Comparison of ENCODE assay signal across 8 cellular contexts in genomic region chr2:160970052-160970846, GRCh38.
A peak's percentile ranks its signal among the peaks of the same experiment; 100 is the strongest.
DNase-seq lines count a peak whose midpoint lies in the region; ATAC-seq, FAIRE-seq and TF ChIP-seq lines count a peak whose summit lies in the region.

No MANE protein-coding gene starts in this region.

- peak; percentile 87 for FAIRE-seq in endothelial cell of umbilical vein (lab: Jason Lieb, UNC)

- no peaks in the 10 kb centered on the region for H3K4me1 ChIP-seq in CD4-positive, alpha-beta memory T cell (ENCODE audit: insufficient read depth, low read length)
- H3K4me1 ChIP-seq in PC-3 (ENCODE audit: insufficient read depth, low read length), result peaks cover 11% of the 10 kb centered on the region
- no peaks in the 10 kb centered on the region for H3K4me1 ChIP-seq in endothelial cell of umbilical vein (ENCODE audit: control insufficient read depth, extremely low read depth, insufficient read depth, low read length)

- peak overlapping the region in 2 of 7 donors; percentile 7 to 10 for H3K27ac Mint-ChIP-seq in CD4-positive, alpha-beta memory T cell

- no peaks in the 10 kb centered on the region for H3F3A ChIP-seq in PC-3 (ENCODE audit: low read length, unreplicated experiment)

- peaks cover 0 to 1% of the 10 kb centered on the region in 2 donors for H3K27me3 Mint-ChIP-seq in CD4-positive, alpha-beta memory T cell

- H3K9me3 Mint-ChIP-seq in CD4-positive, alpha-beta memory T cell, result no peaks in the 10 kb centered on the region

- TF ChIP-seq CTCF in HL-60 (IDR thresholded peaks at IDR 0.05; ENCODE audit: insufficient read depth, low read length) (peak; percentile 29), PC-3 (conservative IDR thresholded peaks at IDR 0.05; ENCODE audit: low read depth, low read length) (peak; percentile 94), endothelial cell of umbilical vein (IDR thresholded peaks at IDR 0.05; ENCODE audit: extremely low read depth in 1 of 2, insufficient read depth in 1 of 2, low read depth in 1 of 2, low read length in 2 of 2) (peak; percentile 51 to 53)

- H3K36me3 Mint-ChIP-seq in CD4-positive, alpha-beta memory T cell, result no peaks in the 10 kb centered on the region

- POLR2A ChIA-PET in CD4-positive, alpha-beta memory T cell (lab: Charles Lee; ENCODE audit: partially characterized antibody), result interaction anchor here (0.7 kb wide), 2 partner anchors 542 to 669 kb away, joined by 3 read pairs; no protein-coding TSS in a partner anchor
- POLR2A ChIA-PET in PC-3 (lab: Charles Lee; ENCODE audit: unreplicated experiment) (interaction anchor here (0.5 to 0.7 kb wide), 2 partner anchors 687 to 691 kb away, joined by 5 to 6 read pairs; no protein-coding TSS in a partner anchor), endothelial cell of umbilical vein (lab: Charles Lee) (interaction anchor here (0.7 kb wide), 1 partner anchor 653 kb away, joined by 3 read pairs; no protein-coding TSS in a partner anchor)

- ATAC-seq in PC-3, result peak; percentile 70
- no peak for ATAC-seq in HG02870 (IDR thresholded peaks at IDR 0.05; ENCODE audit: unreplicated experiment)
- no peak for ATAC-seq in HG03175 (IDR thresholded peaks at IDR 0.05; ENCODE audit: unreplicated experiment)

- no peaks in the 10 kb centered on the region for H3K9me2 ChIP-seq in PC-3 (replicated peaks; ENCODE audit: low read length)

- no peaks in the 10 kb centered on the region for H3K9me3 ChIP-seq in CD4-positive, alpha-beta memory T cell (ENCODE audit: control insufficient read depth in 1 of 2, low read length in 2 of 2)
- H3K9me3 ChIP-seq in PC-3 (ENCODE audit: low read length) (no peaks in the 10 kb centered on the region), endothelial cell of umbilical vein (replicated peaks; ENCODE audit: control insufficient read depth, insufficient read depth, low read length) (no peaks in the 10 kb centered on the region)

- H3K9ac ChIP-seq in PC-3 (ENCODE audit: low read length), result peak overlapping the region; percentile 25
- H3K9ac ChIP-seq in endothelial cell of umbilical vein (replicated peaks; ENCODE audit: extremely low read depth, insufficient read depth, low read length), result peak overlapping the region; percentile 58

- H4K20me1 ChIP-seq in PC-3 (ENCODE audit: low read length) (no peaks in the 10 kb centered on the region), endothelial cell of umbilical vein (replicated peaks; ENCODE audit: control insufficient read depth, extremely low read depth, insufficient read depth, low read length) (no peaks in the 10 kb centered on the region)

- H3K27me3 ChIP-seq in CD4-positive, alpha-beta memory T cell (ENCODE audit: insufficient read depth, low read length), result no peaks in the 10 kb centered on the region
- H3K27me3 ChIP-seq in HL-60 (ENCODE audit: insufficient read depth, poor library complexity, severe bottlenecking) (no peaks in the 10 kb centered on the region), PC-3 (ENCODE audit: low read length) (no peaks in the 10 kb centered on the region), endothelial cell of umbilical vein (ENCODE audit: control insufficient read depth in 2 of 2, insufficient read depth in 2 of 2, low read length in 2 of 2) (no peaks in the 10 kb centered on the region)

- H3K4me2 ChIP-seq in PC-3 (ENCODE audit: low read length) (peak overlapping the region; percentile 66), endothelial cell of umbilical vein (ENCODE audit: insufficient read depth, low read length) (peak overlapping the region; percentile 79)

- peaks cover 1 to 4% (median 3%) of the 10 kb centered on the region in 4 donors for H3K4me1 Mint-ChIP-seq in CD4-positive, alpha-beta memory T cell

- no peaks in the 10 kb centered on the region for H3K9me1 ChIP-seq in endothelial cell of umbilical vein (replicated peaks; ENCODE audit: control insufficient read depth, extremely low read depth, insufficient read depth, low read length)

- no peaks in the 10 kb centered on the region for H3K36me3 ChIP-seq in CD4-positive, alpha-beta memory T cell (ENCODE audit: insufficient read depth, low read length)
- H3K36me3 ChIP-seq in PC-3 (ENCODE audit: low read depth, low read length) (no peaks in the 10 kb centered on the region), endothelial cell of umbilical vein (ENCODE audit: control insufficient read depth in 2 of 2, extremely low read depth in 1 of 2, insufficient read depth in 2 of 2, low read length in 2 of 2) (no peaks in the 10 kb centered on the region)

- H3K79me2 ChIP-seq in PC-3 (ENCODE audit: low read length) (no peaks in the 10 kb centered on the region), endothelial cell of umbilical vein (ENCODE audit: control insufficient read depth, insufficient read depth, low read length) (no peaks in the 10 kb centered on the region)

- no peak for TF ChIP-seq POLR2A in endothelial cell of umbilical vein (IDR thresholded peaks at IDR 0.05; ENCODE audit: low read depth, low read length)

- H3K4me3 Mint-ChIP-seq in CD4-positive, alpha-beta memory T cell, result peak overlapping the region in 1 of 8 donors; percentile 26

- H3K4me3 ChIP-seq in CD4-positive, alpha-beta memory T cell (ENCODE audit: low read length in 2 of 2), result no peak overlapping the region
- H3K4me3 ChIP-seq in HL-60 (replicated peaks; ENCODE audit: insufficient read depth, low read length), result no peak overlapping the region
- peak overlapping the region; percentile 26; the same call in 1 of the 2 replicates for H3K4me3 ChIP-seq in PC-3 (ENCODE audit: low read length)
- H3K4me3 ChIP-seq in endothelial cell of umbilical vein (replicated peaks in 1 of 3; ENCODE audit: insufficient read depth in 1 of 3, low read depth in 1 of 3, low read length in 3 of 3), result peak overlapping the region in 1 of 3 experiments; percentile 53

- H3K27ac ChIP-seq in CD4-positive, alpha-beta memory T cell (ENCODE audit: low read depth, low read length), result no peak overlapping the region
- no peak overlapping the region for H3K27ac ChIP-seq in HL-60 (replicated peaks)
- H3K27ac ChIP-seq in PC-3 (ENCODE audit: low read length), result peak overlapping the region; percentile 65
- H3K27ac ChIP-seq in endothelial cell of umbilical vein (ENCODE audit: insufficient read depth, low read depth, low read length), result peak overlapping the region; percentile 71

- BruUV-seq in PC-3 (replicated peaks; lab: Mats Ljungman, UMichigan) (no TSS peak), endothelial cell of umbilical vein (replicated peaks; lab: Mats Ljungman, UMichigan) (no TSS peak)

- H2AFZ ChIP-seq in PC-3 (ENCODE audit: low read length) (peak overlapping the region; percentile 78), endothelial cell of umbilical vein (ENCODE audit: low read depth, low read length) (peak overlapping the region; percentile 95)

- DNase-seq in CD4-positive, alpha-beta memory T cell, result peak in 4 of 5 donors; percentile 15 to 26 (median 20)
- DNase-seq in HL-60 (ENCODE audit: low read depth in 1 of 2, low spot score in 1 of 2), result peak in 1 of 2 experiments; percentile 9
- DNase-seq in PC-3, result peak; percentile 87
- peak; percentile 90 for DNase-seq in endothelial cell of umbilical vein (ENCODE audit: low read depth, low spot score)
- DNase-seq in mucosa of gallbladder (ENCODE audit: low spot score), result peak; percentile 38
- DNase-seq in activated CD4-positive, alpha-beta T cell treated with anti-CD3 and anti-CD28 coated beads for 4 hours, result no peak

- intact Hi-C loops in CD4-positive, alpha-beta memory T cell (cut with micrococcal nuclease), result loop anchor here (1.0 to 2.0 kb wide), 3 partner anchors 617 to 718 kb away; no protein-coding TSS in a partner anchor
- intact Hi-C loops in PC-3 (cut with micrococcal nuclease) (loop anchor here (1.0 to 5.0 kb wide), 6 partner anchors 303 to 646 kb away; partner anchors contain the start of gene RBMS1), endothelial cell of umbilical vein (cut with micrococcal nuclease) (loop anchor here (1.0 to 10.0 kb wide), 10 partner anchors 305 to 860 kb away; no protein-coding TSS in a partner anchor)

- CTCF ChIA-PET in CD4-positive, alpha-beta memory T cell (lab: Charles Lee; ENCODE audit: partially characterized antibody), result interaction anchor here (0.6 to 5.5 kb wide), 23 partner anchors 10 to 860 kb away, joined by 3 to 63 read pairs (median 4); no protein-coding TSS in a partner anchor
- CTCF ChIA-PET in PC-3 (lab: Charles Lee) (interaction anchor here (0.5 to 1.3 kb wide), 14 partner anchors 431 to 879 kb away, joined by 3 to 16 read pairs (median 6); no protein-coding TSS in a partner anchor), endothelial cell of umbilical vein (lab: Charles Lee) (interaction anchor here (0.6 to 2.6 kb wide), 65 partner anchors 10 to 942 kb away, joined by 3 to 88 read pairs (median 4); partner anchors contain the start of gene RBMS1)

- dilution Hi-C loops in endothelial cell of umbilical vein (cut with MboI; ENCODE audit: extremely low pct_ligation_motif_present, low sequenced_read_pairs), result no loop called here

TF ChIP-seq in endothelial cell of umbilical vein, 7 proteins besides CTCF, POLR2A, EP300 and RAD21:
- peak; percentile 16 for TF ChIP-seq POLR2AphosphoS5 (IDR thresholded peaks at IDR 0.05; ENCODE audit: insufficient read depth, low read depth, low read length)
- no peak for TF ChIP-seq GATA2 (IDR thresholded peaks at IDR 0.05; ENCODE audit: insufficient read depth, insufficient read length, low read depth, low read length)
TF ChIP-seq in endothelial cell of umbilical vein: peak in this region for 1.

Comparison
In these comparisons a context has a peak if more than half of its experiments do, and no peak if none do; other contexts are left out.
1. DNase-seq: peak in CD4-positive, alpha-beta memory T cell (4 of 5), PC-3 (single experiment), endothelial cell of umbilical vein (single experiment) and mucosa of gallbladder (single experiment); none in activated CD4-positive, alpha-beta T cell treated with anti-CD3 and anti-CD28 coated beads for 4 hours (0 of 2).
2. H3K27ac ChIP-seq: peak in PC-3 (single experiment) and endothelial cell of umbilical vein (single experiment); none in CD4-positive, alpha-beta memory T cell (single experiment) and HL-60 (single experiment).
3. CTCF ChIP-seq: peak in every context shown above with its lines; median percentile 94 in PC-3; 52 in endothelial cell of umbilical vein; 29 in HL-60.